Comparison of ENCODE assay signal across 9 cellular contexts in genomic region chr9:81113408-81114124, GRCh38.
A peak's percentile ranks its signal among the peaks of the same experiment; 100 is the strongest.
DNase-seq lines count a peak whose midpoint lies in the region; ATAC-seq and TF ChIP-seq lines count a peak whose summit lies in the region.
"Had no signal": no experiment of that assay in that cellular context is flagged by ENCODE, and none has a peak within 500 bp of the region (broad histone marks: within the 10 kb centered on the region; RNA-seq: fewer than 3 reads in every experiment).

No MANE protein-coding gene starts in this region.

- ATAC-seq in GM18498 (IDR thresholded peaks at IDR 0.05; ENCODE audit: unreplicated experiment) (peak; percentile 38), HG03378 (IDR thresholded peaks at IDR 0.05; ENCODE audit: unreplicated experiment) (peak; percentile 72), HG02884 (IDR thresholded peaks at IDR 0.05; ENCODE audit: unreplicated experiment) (no peak), GM19452 (IDR thresholded peaks at IDR 0.05; ENCODE audit: unreplicated experiment) (no peak)
- ATAC-seq: Panc1 had no signal

- DNase-seq in NCI-H524 (lab: John Stamatoyannopoulos, UW) (peak; percentile 64 to 81), inferior parietal cortex (ENCODE audit: extremely low spot score) (peak; percentile 19), GM20000 (ENCODE audit: low spot score) (no peak), DMS 273 (lab: John Stamatoyannopoulos, UW; ENCODE audit: unreplicated experiment) (no peak)

- no peak for TF ChIP-seq CTCF in GM20000 (IDR thresholded peaks at IDR 0.05; ENCODE audit: extremely low read depth, missing control alignments)

Comparison
In these comparisons a context has a peak if more than half of its experiments do, and no peak if none do; other contexts are left out.
1. ATAC-seq: peak in GM18498 (single experiment) and HG03378 (single experiment); none in HG02884 (single experiment) and GM19452 (single experiment).
2. DNase-seq: peak in NCI-H524 (2 of 2) and inferior parietal cortex (single experiment); none in GM20000 (single experiment) and DMS 273 (single experiment).